ENCODE assay signal across 9 cellular contexts in genomic region chr2:230905448-230906430, GRCh38. TPM values are rescaled to one million over a fixed set of nuclear protein-coding genes. Genes with fewer than 3 reads are reported as not detected.
DNase-seq lines count a peak whose midpoint lies in the region; TF ChIP-seq lines count a peak whose summit lies in the region.
"Had no signal": no experiment of that assay in that cellular context is flagged by ENCODE, and none has a peak within 500 bp of the region (broad histone marks: within the 10 kb centered on the region; RNA-seq: fewer than 3 reads in every experiment).

No MANE protein-coding gene starts in this region.

- peaks cover 14% of the 10 kb centered on the region for H3K4me1 ChIP-seq in thymus (ENCODE audit: control insufficient read depth, insufficient read depth, low read length)

- no peak for TF ChIP-seq EP300 in neural cell (conservative IDR thresholded peaks at IDR 0.05; ENCODE audit: poor library complexity, severe bottlenecking)

- H3K36me3 ChIP-seq in neural cell (ENCODE audit: insufficient read depth, low read length) (no peaks in the 10 kb centered on the region), thymus (ENCODE audit: control insufficient read depth, insufficient read depth) (peaks cover 4% of the 10 kb centered on the region), WERI-Rb-1 (no peaks in the 10 kb centered on the region)

- peak overlapping the region; percentile 14 for H2AFZ ChIP-seq in neural cell (ENCODE audit: low read depth, low read length)

- H4K20me1 ChIP-seq in neural cell (ENCODE audit: insufficient read depth): no peaks in the 10 kb centered on the region

- no peak overlapping the region for H3K4me2 ChIP-seq in neural cell (ENCODE audit: low read length)
- H3K4me2 ChIP-seq: A549 had no signal

- peak; percentile 27 for DNase-seq in NCI-H2107 (lab: John Stamatoyannopoulos, UW)
- no peak for DNase-seq in NCI-H2107 treated with DMSO at 0.1 percent for 48 hours (lab: John Stamatoyannopoulos, UW; ENCODE audit: unreplicated experiment)
- peak; percentile 94 for DNase-seq in activated effector memory CD4-positive, alpha-beta T cell treated with anti-CD3 and anti-CD28 coated beads, Interleukin-2, amount 50 U/mL, for 16 hours
- no peak for DNase-seq in globus pallidus (ENCODE audit: low spot score)
- no peak for DNase-seq in HCEC 1CT
- no peak for DNase-seq in WERI-Rb-1

- no peaks in the 10 kb centered on the region for H3K79me2 ChIP-seq in neural cell (replicated peaks; ENCODE audit: insufficient read depth, low read length)

- WGBS in thymus: 36% methylated on average over 18 of the region's 18 CpGs

- H3K27ac ChIP-seq in neural cell (ENCODE audit: low read length) (no peak overlapping the region), thymus (ENCODE audit: low read depth) (peak overlapping the region; percentile 46), WERI-Rb-1 (no peak overlapping the region)
- H3K27ac ChIP-seq: A549 had no signal

- TF ChIP-seq CTCF in neural cell (IDR thresholded peaks at IDR 0.05; ENCODE audit: poor library complexity, severe bottlenecking) (no peak), WERI-Rb-1 (IDR thresholded peaks at IDR 0.05; ENCODE audit: low read depth, low read length) (no peak)

- H3K4me3 ChIP-seq in neural cell (ENCODE audit: low read length) (no peak overlapping the region), thymus (ENCODE audit: low read length) (no peak overlapping the region), WERI-Rb-1 (ENCODE audit: low read depth, low read length) (no peak overlapping the region)
- H3K4me3 ChIP-seq: A549 had no signal

- H3K9me2 ChIP-seq in neural cell (ENCODE audit: insufficient read depth, low read length): no peaks in the 10 kb centered on the region

- TF ChIP-seq RAD21 in neural cell (conservative IDR thresholded peaks at IDR 0.05): no peak

- H3K9ac ChIP-seq in neural cell (ENCODE audit: low read length): no peak overlapping the region

- H3F3A ChIP-seq in neural cell (ENCODE audit: insufficient read depth, low read length, poor library complexity, severe bottlenecking): no peaks in the 10 kb centered on the region

- no peaks in the 10 kb centered on the region for H3K27me3 ChIP-seq in neural cell (ENCODE audit: insufficient read depth, low read depth, low read length)
- no peaks in the 10 kb centered on the region for H3K27me3 ChIP-seq in thymus (ENCODE audit: control insufficient read depth, insufficient read depth)
- no peaks in the 10 kb centered on the region for H3K27me3 ChIP-seq in WERI-Rb-1 (ENCODE audit: insufficient read depth, low read depth, severe bottlenecking)

- no peaks in the 10 kb centered on the region for H3K9me3 ChIP-seq in neural cell (ENCODE audit: low read length)
- no peaks in the 10 kb centered on the region for H3K9me3 ChIP-seq in thymus (ENCODE audit: control insufficient read depth)
- no peaks in the 10 kb centered on the region for H3K9me3 ChIP-seq in WERI-Rb-1 (ENCODE audit: severe bottlenecking)
- H3K9me3 ChIP-seq: A549 had no signal

TF ChIP-seq in neural cell, 6 proteins besides CTCF, POLR2A, EP300 and RAD21:
- TF ChIP-seq EZH2 (IDR thresholded peaks at IDR 0.05; ENCODE audit: borderline replicate concordance, insufficient read depth, low read length, poor library complexity, severe bottlenecking) (no peak), SMC3 (conservative IDR thresholded peaks at IDR 0.05; ENCODE audit: poor library complexity) (no peak), REST (IDR thresholded peaks at IDR 0.05; ENCODE audit: borderline replicate concordance) (no peak), MXI1 (conservative IDR thresholded peaks at IDR 0.05; ENCODE audit: poor library complexity, severe bottlenecking) (no peak), POLR2AphosphoS5 (IDR thresholded peaks at IDR 0.05) (no peak), TAF1 (IDR thresholded peaks at IDR 0.05; ENCODE audit: low read depth) (no peak)

RNA-seq across cellular contexts. Expression of gene GPR55, which starts 19.3 kb away (rescaled TPM):
- polyA plus RNA-seq in neural cell (not detected in 2 replicates), thymus (1.9 TPM)
- not detected in 2 replicates for polyA minus RNA-seq in neural cell
- polyA plus RNA-seq: A549 had no signal

RNA-seq across cellular contexts. Expression of gene ITM2C, which starts 41.0 kb away (rescaled TPM):
- polyA plus RNA-seq in neural cell (186 and 223 TPM in 2 replicates), thymus (79.4 TPM)
- polyA minus RNA-seq in neural cell: 120 and 122 TPM in 2 replicates

Comparison
In these comparisons a context has a peak if more than half of its experiments do, and no peak if none do; other contexts are left out.
1. DNase-seq: peak in NCI-H2107 (single experiment) and activated effector memory CD4-positive, alpha-beta T cell treated with anti-CD3 and anti-CD28 coated beads, Interleukin-2, amount 50 U/mL, for 16 hours (single experiment); none in NCI-H2107 treated with DMSO at 0.1 percent for 48 hours (single experiment), globus pallidus (single experiment), HCEC 1CT (single experiment) and WERI-Rb-1 (single experiment).